ENCODE assay signal across 22 cellular contexts in the genomic region with DNA sequence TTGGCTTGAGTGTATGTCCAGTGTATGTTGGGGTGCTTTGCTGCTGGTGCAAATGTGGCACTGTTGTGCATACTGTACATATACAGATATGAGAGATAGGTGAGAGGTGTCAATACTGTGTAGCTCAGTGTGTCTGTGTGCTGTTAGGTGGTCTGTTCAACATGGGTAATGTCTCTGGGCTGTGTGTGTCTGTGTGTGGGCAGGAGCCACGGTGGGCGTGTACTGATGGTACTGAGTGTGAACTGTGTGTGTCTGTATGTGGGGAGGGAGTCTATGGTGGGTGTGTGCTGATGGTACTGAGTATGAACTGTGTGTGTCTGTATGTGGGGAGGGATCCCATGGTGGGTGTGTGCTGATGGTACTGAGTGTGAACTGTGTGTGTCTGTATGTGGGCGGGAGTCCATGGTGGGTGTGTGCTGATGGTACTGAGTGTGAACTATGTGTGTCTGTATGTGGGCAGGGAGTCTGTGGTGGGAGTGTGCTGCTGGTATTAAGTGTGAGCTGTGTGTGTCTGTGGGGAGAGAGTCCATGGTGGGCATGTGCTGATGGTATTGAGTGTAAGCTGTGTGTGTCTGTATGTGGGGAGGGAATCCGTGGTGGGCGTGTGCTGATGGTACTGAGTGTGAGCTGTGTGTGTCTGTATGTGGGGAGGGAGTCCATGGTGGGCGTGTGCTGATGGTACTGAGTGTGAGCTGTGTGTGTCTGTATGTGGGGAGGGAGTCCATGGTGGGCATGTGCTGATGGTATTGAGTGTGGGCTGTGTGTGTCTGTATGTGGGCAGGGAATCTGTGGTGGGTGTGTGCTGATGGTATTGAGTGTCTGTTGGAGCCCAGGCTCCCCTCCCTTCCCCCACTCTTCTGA. TPM values are rescaled to one million over a fixed set of nuclear protein-coding genes. Genes with fewer than 3 reads are reported as not detected.
DNase-seq lines count a peak whose midpoint lies in the region; ATAC-seq, FAIRE-seq and TF ChIP-seq lines count a peak whose summit lies in the region.
"Had no signal": no experiment of that assay in that cellular context is flagged by ENCODE, and none has a peak within 500 bp of the region (broad histone marks: within the 10 kb centered on the region; RNA-seq: fewer than 3 reads in every experiment).

No MANE protein-coding gene starts in this region.

- peak; percentile 92 for FAIRE-seq in HTR-8/SVneo (lab: Jason Lieb, UNC)
- FAIRE-seq in urothelium cell line (lab: Jason Lieb, UNC) = peak; percentile 99
- FAIRE-seq: G401.6, GM12878 had no signal

- no peak overlapping the region for H3K27ac Mint-ChIP-seq in activated CD8-positive, alpha-beta memory T cell treated with anti-CD3 and anti-CD28 coated beads, Interleukin-2, amount 10 ng/mL, durations not matched to agents 7 days and 5 days
- H3K27ac Mint-ChIP-seq: CD8-positive, alpha-beta T cell; GM23338 had no signal

- no peak overlapping the region for H3K27ac ChIP-seq in tibial artery
- H3K27ac ChIP-seq: C4-2B, HL-60 had no signal

- peaks cover 0 to 22% of the 10 kb centered on the region in 2 donors for H3K27me3 ChIP-seq in tibial artery

- no peak for ATAC-seq in activated CD8-positive, alpha-beta memory T cell treated with anti-CD3 and anti-CD28 coated beads, Interleukin-2, amount 10 ng/mL, durations not matched to agents 7 days and 5 days
- ATAC-seq in HG03196 (IDR thresholded peaks at IDR 0.05; ENCODE audit: unreplicated experiment) = no peak
- ATAC-seq: CD8-positive, alpha-beta T cell; GM12878; GM23338; PC-3; SK-N-SH treated with all-trans-retinoic acid at 6 μM for 48 hours had no signal

- DNase-seq in HTR-8/SVneo (ENCODE audit: insufficient read length, low spot score) (no peak), mesenteric fat pad (ENCODE audit: low spot score) (peak; percentile 49), urothelium cell line (ENCODE audit: low spot score) (no peak), NCI-H187 (lab: John Stamatoyannopoulos, UW) (no peak), tibial artery (no peak)
- peak; percentile 14 for DNase-seq in activated CD8-positive, alpha-beta memory T cell treated with anti-CD3 and anti-CD28 coated beads, Interleukin-2, amount 10 ng/mL, durations not matched to agents 7 days and 5 days
- DNase-seq: Caco-2, HCEC 1CT, NCI-H1105, NCI-H1436 treated with DMSO at 0.1 percent for 48 hours, NCI-H1930, NCI-H524 treated with DMSO at 0.1 percent for 48 hours, NCI-H774, PC-3 had no signal

- no peaks in the 10 kb centered on the region for H3K36me3 ChIP-seq in tibial artery

- no peak for TF ChIP-seq CTCF in tibial artery (IDR thresholded peaks at IDR 0.05)

- intact Hi-C loops in tibial artery (cut with DNase I; ENCODE audit: low total_unique reads) = no loop called here

- no peaks in the 10 kb centered on the region for H3K36me3 Mint-ChIP-seq in activated CD8-positive, alpha-beta memory T cell treated with anti-CD3 and anti-CD28 coated beads, Interleukin-2, amount 10 ng/mL, durations not matched to agents 7 days and 5 days
- H3K36me3 Mint-ChIP-seq: CD8-positive, alpha-beta T cell had no signal

- H3K27me3 Mint-ChIP-seq in activated CD8-positive, alpha-beta memory T cell treated with anti-CD3 and anti-CD28 coated beads, Interleukin-2, amount 10 ng/mL, durations not matched to agents 7 days and 5 days = peaks cover 5% of the 10 kb centered on the region

- no peaks in the 10 kb centered on the region for H3K9me3 ChIP-seq in tibial artery
- H3K9me3 ChIP-seq: Caco-2 had no signal

- H3K4me1 ChIP-seq in tibial artery = no peaks in the 10 kb centered on the region
- H3K4me1 ChIP-seq: Caco-2 had no signal

- peaks cover 6% of the 10 kb centered on the region for H3K4me1 Mint-ChIP-seq in activated CD8-positive, alpha-beta memory T cell treated with anti-CD3 and anti-CD28 coated beads, Interleukin-2, amount 10 ng/mL, durations not matched to agents 7 days and 5 days

- peaks cover 2% of the 10 kb centered on the region for H3K9me3 Mint-ChIP-seq in activated CD8-positive, alpha-beta memory T cell treated with anti-CD3 and anti-CD28 coated beads, Interleukin-2, amount 10 ng/mL, durations not matched to agents 7 days and 5 days (ENCODE audit: low read depth)
- H3K9me3 Mint-ChIP-seq: CD8-positive, alpha-beta T cell; GM23338 had no signal

- H3K4me3 ChIP-seq in tibial artery = no peak overlapping the region
- H3K4me3 ChIP-seq: GM12878, GM23338 had no signal

- no peak overlapping the region for H3K4me3 Mint-ChIP-seq in activated CD8-positive, alpha-beta memory T cell treated with anti-CD3 and anti-CD28 coated beads, Interleukin-2, amount 10 ng/mL, durations not matched to agents 7 days and 5 days
- H3K4me3 Mint-ChIP-seq: CD8-positive, alpha-beta T cell; GM23338 had no signal

- CTCF ChIA-PET in activated CD8-positive, alpha-beta memory T cell treated with anti-CD3 and anti-CD28 coated beads, Interleukin-2, amount 10 ng/mL, durations not matched to agents 7 days and 5 days (lab: Charles Lee) = no interaction called here

RNA-seq across cellular contexts. Expression of a gene that starts 32.2 kb away (rescaled TPM):
- not detected for total RNA-seq in activated CD8-positive, alpha-beta memory T cell treated with anti-CD3 and anti-CD28 coated beads, Interleukin-2, amount 10 ng/mL, durations not matched to agents 7 days and 5 days
- total RNA-seq in mesenteric fat pad = not detected
- total RNA-seq: GM12878 had no signal

Comparison
In these comparisons a context has a peak if more than half of its experiments do, and no peak if none do; other contexts are left out.
1. DNase-seq: peak in activated CD8-positive, alpha-beta memory T cell treated with anti-CD3 and anti-CD28 coated beads, Interleukin-2, amount 10 ng/mL, durations not matched to agents 7 days and 5 days (single experiment) and mesenteric fat pad (single experiment); none in HTR-8/SVneo (single experiment), urothelium cell line (single experiment), NCI-H187 (0 of 2) and tibial artery (0 of 2).